Comparison of ENCODE assay signal across 24 cellular contexts in the genomic region with DNA sequence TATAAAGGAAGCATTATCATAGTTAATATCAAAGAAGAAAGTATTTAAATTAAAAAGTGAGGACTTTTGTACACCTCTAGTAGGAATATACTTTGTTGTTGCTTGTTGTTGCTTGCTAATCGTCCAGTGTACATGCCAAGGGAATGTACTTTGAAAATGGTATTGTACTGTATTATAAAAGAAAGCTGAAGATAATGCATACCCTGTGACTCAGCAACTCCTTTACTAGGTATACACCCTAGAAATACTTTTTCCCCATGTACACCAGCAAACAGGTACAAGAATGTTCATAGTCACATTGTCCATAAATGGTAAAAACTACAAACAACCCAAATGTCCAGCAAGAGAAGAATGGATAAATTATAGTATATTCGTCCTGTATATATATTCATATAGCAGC. TPM values are rescaled to one million over a fixed set of nuclear protein-coding genes. Genes with fewer than 3 reads are reported as not detected.
DNase-seq lines count a peak whose midpoint lies in the region; ATAC-seq and TF ChIP-seq lines count a peak whose summit lies in the region.
"Had no signal": no experiment of that assay in that cellular context is flagged by ENCODE, and none has a peak within 500 bp of the region (broad histone marks: within the 10 kb centered on the region; RNA-seq: fewer than 3 reads in every experiment).

No MANE protein-coding gene starts in this region.

- peaks cover 61% of the 10 kb centered on the region for H3K79me2 ChIP-seq in GM23338 (replicated peaks; ENCODE audit: insufficient read depth)

- DNase-seq in GM23338 (ENCODE audit: low spot score) (no peak), RWPE2 (ENCODE audit: low spot score) (no peak), epithelial cell of esophagus (ENCODE audit: low read depth) (peak; percentile 47), foreskin keratinocyte (peak in 1 of 2 donors; percentile 61), progenitor cell of endocrine pancreas (ENCODE audit: low spot score, unreplicated experiment) (no peak), SJCRH30 (no peak)
- DNase-seq in stimulated activated CD4-positive, alpha-beta T cell treated with anti-CD3 and anti-CD28 coated beads, Interleukin-12 subunit alpha, Interleukin-12 subunit beta, amount 100 ng/mL, for 4 hours, result no peak
- DNase-seq: 8988T; ACHN; AML-193; BE2C; CD4-positive, alpha-beta T cell; CD8-positive, alpha-beta memory T cell; DMS 273 treated with DMSO at 0.1 percent for 48 hours; DMS79; EL; GDM1; GOT3; HFFc6 had no signal

- H3F3A ChIP-seq in GM23338 (replicated peaks; ENCODE audit: low read depth), result no peaks in the 10 kb centered on the region

- no peak overlapping the region for H2AFZ ChIP-seq in GM23338

- H3K9me2 ChIP-seq in GM23338 (ENCODE audit: insufficient read depth), result no peaks in the 10 kb centered on the region

- TF ChIP-seq CTCF in GM23338 (conservative IDR thresholded peaks at IDR 0.05; ENCODE audit: low read depth in 2 of 2) (no peak), RWPE2 (IDR thresholded peaks at IDR 0.05; ENCODE audit: poor library complexity, severe bottlenecking) (no peak), epithelial cell of esophagus (IDR thresholded peaks at IDR 0.05; ENCODE audit: insufficient read depth, low read depth, low read length, missing control alignments) (no peak), foreskin keratinocyte (conservative IDR thresholded peaks at IDR 0.05) (no peak), progenitor cell of endocrine pancreas (IDR thresholded peaks at IDR 0.05; ENCODE audit: unreplicated experiment) (no peak)

- H3K9me3 ChIP-seq in RWPE2 (ENCODE audit: severe bottlenecking) (no peaks in the 10 kb centered on the region), SJCRH30 (replicated peaks) (no peaks in the 10 kb centered on the region)
- H3K9me3 ChIP-seq: A549, BE2C, HAP-1 had no signal

- ATAC-seq in GM23338 (no peak), RWPE2 (ENCODE audit: low read depth) (peak; percentile 81), foreskin keratinocyte (peak; percentile 59)
- ATAC-seq: A549, GM12878 had no signal

- H3K36me3 ChIP-seq in GM23338 (ENCODE audit: insufficient read depth), result no peaks in the 10 kb centered on the region
- H3K36me3 ChIP-seq in RWPE2 (ENCODE audit: low read depth), result peaks cover 13% of the 10 kb centered on the region
- H3K36me3 ChIP-seq in SJCRH30, result no peaks in the 10 kb centered on the region
- H3K36me3 ChIP-seq: BE2C, HAP-1 had no signal

- no peak overlapping the region for H3K4me2 ChIP-seq in GM23338
- H3K4me2 ChIP-seq: A549; BLaER1 treated with 17β-estradiol and CSF1 and Interleukin-3, amounts not matched to agents 10 nM and 100 nM had no signal

- H3K4me1 Mint-ChIP-seq in GM23338 (peaks cover 3% of the 10 kb centered on the region; the same call in 1 of the 3 replicates), progenitor cell of endocrine pancreas (ENCODE audit: low read depth) (no peaks in the 10 kb centered on the region)

- peak overlapping the region; percentile 18; the same call in 1 of the 2 replicates for H3K27ac Mint-ChIP-seq in GM23338
- H3K27ac Mint-ChIP-seq in progenitor cell of endocrine pancreas, result no peak overlapping the region
- H3K27ac Mint-ChIP-seq: CD14-positive monocyte; CD4-positive, alpha-beta T cell; CD8-positive, alpha-beta memory T cell; HFFc6 had no signal

- H4K20me1 ChIP-seq in GM23338 (replicated peaks; ENCODE audit: insufficient read depth), result peaks cover 3% of the 10 kb centered on the region; the same call in 1 of the 2 replicates

- H3K36me3 Mint-ChIP-seq in GM23338 (ENCODE audit: low read depth), result no peaks in the 10 kb centered on the region
- no peaks in the 10 kb centered on the region for H3K36me3 Mint-ChIP-seq in progenitor cell of endocrine pancreas (ENCODE audit: insufficient read depth)

- H3K4me3 ChIP-seq in GM23338 (no peak overlapping the region), RWPE2 (ENCODE audit: severe bottlenecking) (no peak overlapping the region), epithelial cell of esophagus (ENCODE audit: low read length) (no peak overlapping the region), SJCRH30 (no peak overlapping the region)
- H3K4me3 ChIP-seq: A549; BLaER1 treated with 17β-estradiol and CSF1 and Interleukin-3, amounts not matched to agents 10 nM and 100 nM; GM12878; HAP-1 had no signal

- H3K27me3 Mint-ChIP-seq in GM23338 (ENCODE audit: insufficient read depth, low read depth, poor library complexity), result no peaks in the 10 kb centered on the region
- no peaks in the 10 kb centered on the region for H3K27me3 Mint-ChIP-seq in progenitor cell of endocrine pancreas
- H3K27me3 Mint-ChIP-seq: CD4-positive, alpha-beta T cell; CD8-positive, alpha-beta memory T cell had no signal

- no peaks in the 10 kb centered on the region for H3K9me3 Mint-ChIP-seq in GM23338
- no peaks in the 10 kb centered on the region for H3K9me3 Mint-ChIP-seq in progenitor cell of endocrine pancreas (ENCODE audit: low read depth)
- H3K9me3 Mint-ChIP-seq: CD14-positive monocyte; CD4-positive, alpha-beta T cell; CD8-positive, alpha-beta memory T cell; HFFc6 had no signal

- H3K4me3 Mint-ChIP-seq in GM23338 (no peak overlapping the region), progenitor cell of endocrine pancreas (ENCODE audit: low read depth) (no peak overlapping the region)
- H3K4me3 Mint-ChIP-seq: CD14-positive monocyte; CD4-positive, alpha-beta T cell; CD8-positive, alpha-beta memory T cell; HFFc6 had no signal

- H3K4me1 ChIP-seq in GM23338 (ENCODE audit: insufficient read depth) (no peaks in the 10 kb centered on the region), RWPE2 (ENCODE audit: insufficient read depth, poor library complexity, severe bottlenecking) (peaks cover 28% of the 10 kb centered on the region), foreskin keratinocyte (peaks cover 8% of the 10 kb centered on the region), SJCRH30 (no peaks in the 10 kb centered on the region)
- H3K4me1 ChIP-seq: A549 had no signal

- no peaks in the 10 kb centered on the region for H3K27me3 ChIP-seq in GM23338 (ENCODE audit: insufficient read depth)
- no peaks in the 10 kb centered on the region for H3K27me3 ChIP-seq in RWPE2 (ENCODE audit: insufficient read depth, poor library complexity, severe bottlenecking)
- no peaks in the 10 kb centered on the region for H3K27me3 ChIP-seq in foreskin keratinocyte
- no peaks in the 10 kb centered on the region for H3K27me3 ChIP-seq in SJCRH30
- H3K27me3 ChIP-seq: BE2C; BLaER1 treated with 17β-estradiol and CSF1 and Interleukin-3, amounts not matched to agents 10 nM and 100 nM had no signal

- no peak overlapping the region for H3K27ac ChIP-seq in GM23338 (ENCODE audit: low read depth)
- peak overlapping the region; percentile 44 for H3K27ac ChIP-seq in RWPE2 (ENCODE audit: poor library complexity, severe bottlenecking)
- H3K27ac ChIP-seq in foreskin keratinocyte, result peak overlapping the region; percentile 3
- no peak overlapping the region for H3K27ac ChIP-seq in SJCRH30
- H3K27ac ChIP-seq: A549; BLaER1 treated with 17β-estradiol and CSF1 and Interleukin-3, amounts not matched to agents 10 nM and 100 nM had no signal

TF ChIP-seq in GM23338, 12 proteins besides CTCF, POLR2A, EP300 and RAD21 (continues in another document):
- no peak for TF ChIP-seq JUNB (IDR thresholded peaks at IDR 0.05; ENCODE audit: unreplicated experiment)
- TF ChIP-seq, protein P1, sequence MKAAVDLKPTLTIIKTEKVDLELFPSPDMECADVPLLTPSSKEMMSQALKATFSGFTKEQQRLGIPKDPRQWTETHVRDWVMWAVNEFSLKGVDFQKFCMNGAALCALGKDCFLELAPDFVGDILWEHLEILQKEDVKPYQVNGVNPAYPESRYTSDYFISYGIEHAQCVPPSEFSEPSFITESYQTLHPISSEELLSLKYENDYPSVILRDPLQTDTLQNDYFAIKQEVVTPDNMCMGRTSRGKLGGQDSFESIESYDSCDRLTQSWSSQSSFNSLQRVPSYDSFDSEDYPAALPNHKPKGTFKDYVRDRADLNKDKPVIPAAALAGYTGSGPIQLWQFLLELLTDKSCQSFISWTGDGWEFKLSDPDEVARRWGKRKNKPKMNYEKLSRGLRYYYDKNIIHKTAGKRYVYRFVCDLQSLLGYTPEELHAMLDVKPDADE (IDR thresholded peaks at IDR 0.05), result no peak
- TF ChIP-seq STAT1 (IDR thresholded peaks at IDR 0.05; ENCODE audit: unreplicated experiment), result no peak
- TF ChIP-seq, protein P2, sequence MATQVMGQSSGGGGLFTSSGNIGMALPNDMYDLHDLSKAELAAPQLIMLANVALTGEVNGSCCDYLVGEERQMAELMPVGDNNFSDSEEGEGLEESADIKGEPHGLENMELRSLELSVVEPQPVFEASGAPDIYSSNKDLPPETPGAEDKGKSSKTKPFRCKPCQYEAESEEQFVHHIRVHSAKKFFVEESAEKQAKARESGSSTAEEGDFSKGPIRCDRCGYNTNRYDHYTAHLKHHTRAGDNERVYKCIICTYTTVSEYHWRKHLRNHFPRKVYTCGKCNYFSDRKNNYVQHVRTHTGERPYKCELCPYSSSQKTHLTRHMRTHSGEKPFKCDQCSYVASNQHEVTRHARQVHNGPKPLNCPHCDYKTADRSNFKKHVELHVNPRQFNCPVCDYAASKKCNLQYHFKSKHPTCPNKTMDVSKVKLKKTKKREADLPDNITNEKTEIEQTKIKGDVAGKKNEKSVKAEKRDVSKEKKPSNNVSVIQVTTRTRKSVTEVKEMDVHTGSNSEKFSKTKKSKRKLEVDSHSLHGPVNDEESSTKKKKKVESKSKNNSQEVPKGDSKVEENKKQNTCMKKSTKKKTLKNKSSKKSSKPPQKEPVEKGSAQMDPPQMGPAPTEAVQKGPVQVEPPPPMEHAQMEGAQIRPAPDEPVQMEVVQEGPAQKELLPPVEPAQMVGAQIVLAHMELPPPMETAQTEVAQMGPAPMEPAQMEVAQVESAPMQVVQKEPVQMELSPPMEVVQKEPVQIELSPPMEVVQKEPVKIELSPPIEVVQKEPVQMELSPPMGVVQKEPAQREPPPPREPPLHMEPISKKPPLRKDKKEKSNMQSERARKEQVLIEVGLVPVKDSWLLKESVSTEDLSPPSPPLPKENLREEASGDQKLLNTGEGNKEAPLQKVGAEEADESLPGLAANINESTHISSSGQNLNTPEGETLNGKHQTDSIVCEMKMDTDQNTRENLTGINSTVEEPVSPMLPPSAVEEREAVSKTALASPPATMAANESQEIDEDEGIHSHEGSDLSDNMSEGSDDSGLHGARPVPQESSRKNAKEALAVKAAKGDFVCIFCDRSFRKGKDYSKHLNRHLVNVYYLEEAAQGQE (IDR thresholded peaks at IDR 0.05; ENCODE audit: unreplicated experiment), result no peak
- TF ChIP-seq EZH2 (IDR thresholded peaks at IDR 0.05; ENCODE audit: low read depth, unreplicated experiment), result no peak
- no peak for TF ChIP-seq EZH2phosphoT487 (IDR thresholded peaks at IDR 0.05; ENCODE audit: unreplicated experiment)

RNA-seq across cellular contexts. Expression of a gene that starts 12.0 kb away (rescaled TPM):
- total RNA-seq in GM23338 (2014; rRNA removed; shearing (Covaris generic)), result 14.3 and 15.9 TPM in 2 replicates
- polyA plus RNA-seq in GM23338 (2016; fragmentation: Nextera tagmentation; extraction: Ambion mirVana), result 5.8 and 6.1 TPM in 2 replicates
- 14.5 and 15.0 TPM in 2 replicates for total RNA-seq in foreskin keratinocyte
- polyA plus RNA-seq in foreskin keratinocyte, result 1.6 and 1.9 TPM in 2 replicates
- 18.6 and 19.5 TPM in 2 replicates for total RNA-seq in progenitor cell of endocrine pancreas
- 10.9 and 11.1 TPM in 2 replicates for total RNA-seq in SJCRH30 (2014; rRNA removed; shearing (Covaris generic))

Comparison
In these comparisons a context has a peak if more than half of its experiments do, and no peak if none do; other contexts are left out.
1. H3K27ac ChIP-seq: peak in RWPE2 (single experiment) and foreskin keratinocyte (single experiment); none in GM23338 (single experiment) and SJCRH30 (single experiment).